In the genomic region with DNA sequence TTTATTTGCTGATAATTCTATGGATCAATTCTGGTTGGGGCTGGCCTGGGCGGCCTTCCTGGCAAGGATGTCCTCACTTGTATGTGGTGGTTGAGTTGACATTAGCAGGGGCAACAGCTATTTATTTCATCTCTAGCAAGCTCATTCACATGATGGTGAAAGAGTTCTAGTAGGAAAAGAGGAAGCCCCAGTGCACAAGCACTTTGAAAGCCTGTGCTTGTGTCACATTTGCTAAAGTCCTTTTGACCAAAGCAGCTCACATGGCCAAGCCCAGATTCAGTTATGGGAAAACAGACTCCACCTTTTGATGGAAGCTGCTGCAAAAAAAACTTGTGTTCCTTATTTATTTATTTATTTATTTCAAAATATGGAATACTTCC, we compare ENCODE assay signal across 16 cellular contexts.
"Had no signal": no experiment of that assay in that cellular context is flagged by ENCODE, and none has a peak within 500 bp of the region (broad histone marks: within the 10 kb centered on the region; RNA-seq: fewer than 3 reads in every experiment).

No MANE protein-coding gene starts in this region.

- ATAC-seq: activated CD4-positive, alpha-beta T cell treated with anti-CD3 and anti-CD28 coated beads for 36 hours; mucosa of descending colon; naive thymus-derived CD8-positive, alpha-beta T cell had no signal

- H3K9me3 ChIP-seq: right atrium auricular region had no signal

- FAIRE-seq: urothelium cell line had no signal

- H3K27ac ChIP-seq: cardiac muscle cell, esophagus squamous epithelium, right atrium auricular region, skin epidermis, stomach, WERI-Rb-1 had no signal

- H3K27me3 ChIP-seq: cardiac muscle cell, esophagus squamous epithelium, right atrium auricular region, stomach had no signal

- H3K4me3 ChIP-seq: cardiac muscle cell, esophagus squamous epithelium, mucosa of descending colon, right atrium auricular region, skin epidermis, stomach had no signal

- DNase-seq: activated CD4-positive, alpha-beta memory T cell treated with anti-CD3 and anti-CD28 coated beads, Interleukin-2, amount 10 ng/mL, durations not matched to agents 7 days and 5 days; activated CD4-positive, alpha-beta T cell treated with anti-CD3 and anti-CD28 coated beads for 36 hours; activated CD8-positive, alpha-beta memory T cell treated with anti-CD3 and anti-CD28 coated beads, Interleukin-2, amount 50 U/mL, for 4 hours; activated naive CD4-positive, alpha-beta T cell; esophagus squamous epithelium; foreskin fibroblast; head of caudate nucleus; mucosa of descending colon; naive thymus-derived CD8-positive, alpha-beta T cell; nucleus accumbens; stomach; WERI-Rb-1 had no signal
